In the genomic region with DNA sequence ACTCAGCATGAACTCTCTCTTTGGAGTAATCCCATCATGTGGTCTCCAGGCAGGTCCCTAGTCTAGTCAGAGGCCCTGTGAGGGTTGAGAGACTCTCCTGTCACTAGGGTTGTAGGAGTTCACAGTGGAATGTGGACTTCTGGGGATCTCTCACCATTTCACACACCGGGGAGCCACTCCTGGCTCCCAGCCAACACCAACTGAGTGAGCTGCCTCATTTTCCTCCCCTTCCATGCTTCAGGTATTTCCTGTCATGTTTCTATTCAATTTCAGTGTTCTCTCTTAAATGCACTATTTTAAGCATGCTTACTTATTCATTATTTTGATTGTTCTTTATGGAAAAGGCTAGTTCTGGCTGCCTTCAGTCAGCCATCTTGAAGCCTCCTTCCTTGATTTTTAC, we compare ENCODE assay signal across 17 cellular contexts.
DNase-seq lines count a peak whose midpoint lies in the region; ATAC-seq lines count a peak whose summit lies in the region.
"Had no signal": no experiment of that assay in that cellular context is flagged by ENCODE, and none has a peak within 500 bp of the region (broad histone marks: within the 10 kb centered on the region; RNA-seq: fewer than 3 reads in every experiment).

No MANE protein-coding gene starts in this region.

- no peaks in the 10 kb centered on the region for H3K27me3 Mint-ChIP-seq in central memory CD8-positive, alpha-beta T cell
- H3K27me3 Mint-ChIP-seq in naive thymus-derived CD4-positive, alpha-beta T cell: no peaks in the 10 kb centered on the region
- no peaks in the 10 kb centered on the region for H3K27me3 Mint-ChIP-seq in activated CD4-positive, alpha-beta T cell treated with anti-CD3 and anti-CD28 coated beads, Interleukin-2, amount 10 ng/mL, durations not matched to agents 7 days and 5 days
- H3K27me3 Mint-ChIP-seq: CD4-positive, alpha-beta memory T cell had no signal

- peaks cover 0 to 5% (median 0%) of the 10 kb centered on the region in 3 experiments for H3K9me3 ChIP-seq in naive thymus-derived CD4-positive, alpha-beta T cell (ENCODE audit: control insufficient read depth in 2 of 3, low read length in 3 of 3)
- H3K9me3 ChIP-seq: Caco-2 had no signal

- H3K9me3 Mint-ChIP-seq in central memory CD8-positive, alpha-beta T cell: peaks cover 14% of the 10 kb centered on the region
- peaks cover 0 to 25% (median 8%) of the 10 kb centered on the region in 11 donors for H3K9me3 Mint-ChIP-seq in naive thymus-derived CD4-positive, alpha-beta T cell
- H3K9me3 Mint-ChIP-seq in activated CD4-positive, alpha-beta T cell treated with anti-CD3 and anti-CD28 coated beads, Interleukin-2, amount 10 ng/mL, durations not matched to agents 7 days and 5 days: peaks cover 4% of the 10 kb centered on the region

- H3K4me1 Mint-ChIP-seq in central memory CD8-positive, alpha-beta T cell: no peaks in the 10 kb centered on the region
- H3K4me1 Mint-ChIP-seq in naive thymus-derived CD4-positive, alpha-beta T cell: no peaks in the 10 kb centered on the region
- no peaks in the 10 kb centered on the region for H3K4me1 Mint-ChIP-seq in activated CD4-positive, alpha-beta T cell treated with anti-CD3 and anti-CD28 coated beads, Interleukin-2, amount 10 ng/mL, durations not matched to agents 7 days and 5 days
- H3K4me1 Mint-ChIP-seq: CD4-positive, alpha-beta memory T cell had no signal

- H3K4me1 ChIP-seq in naive thymus-derived CD4-positive, alpha-beta T cell (ENCODE audit: control insufficient read depth in 2 of 2, insufficient read depth in 2 of 2, low read length in 2 of 2): no peaks in the 10 kb centered on the region
- H3K4me1 ChIP-seq: Caco-2 had no signal

- no peaks in the 10 kb centered on the region for H3K36me3 Mint-ChIP-seq in central memory CD8-positive, alpha-beta T cell (ENCODE audit: insufficient read depth)
- H3K36me3 Mint-ChIP-seq in naive thymus-derived CD4-positive, alpha-beta T cell: no peaks in the 10 kb centered on the region
- no peaks in the 10 kb centered on the region for H3K36me3 Mint-ChIP-seq in activated CD4-positive, alpha-beta T cell treated with anti-CD3 and anti-CD28 coated beads, Interleukin-2, amount 10 ng/mL, durations not matched to agents 7 days and 5 days (ENCODE audit: low read depth)
- H3K36me3 Mint-ChIP-seq: CD4-positive, alpha-beta memory T cell had no signal

- intact Hi-C loops in naive thymus-derived CD4-positive, alpha-beta T cell (cut with micrococcal nuclease): no loop called here
- intact Hi-C loops in head of caudate nucleus (cut with DNase I): no loop called here

- POLR2A ChIA-PET in naive thymus-derived CD4-positive, alpha-beta T cell (lab: Charles Lee): no interaction called here
- POLR2A ChIA-PET in activated CD4-positive, alpha-beta T cell treated with anti-CD3 and anti-CD28 coated beads, Interleukin-2, amount 10 ng/mL, durations not matched to agents 7 days and 5 days (lab: Charles Lee): no interaction called here

- no peaks in the 10 kb centered on the region for H3K27me3 ChIP-seq in naive thymus-derived CD4-positive, alpha-beta T cell (ENCODE audit: control insufficient read depth in 2 of 2, insufficient read depth in 2 of 2, low read length in 2 of 2)

- no peak overlapping the region for H3K4me3 Mint-ChIP-seq in central memory CD8-positive, alpha-beta T cell
- H3K4me3 Mint-ChIP-seq in naive thymus-derived CD4-positive, alpha-beta T cell: no peak overlapping the region
- H3K4me3 Mint-ChIP-seq in activated CD4-positive, alpha-beta T cell treated with anti-CD3 and anti-CD28 coated beads, Interleukin-2, amount 10 ng/mL, durations not matched to agents 7 days and 5 days: no peak overlapping the region

- CTCF ChIA-PET in naive thymus-derived CD4-positive, alpha-beta T cell (lab: Charles Lee): no interaction called here
- CTCF ChIA-PET in activated CD4-positive, alpha-beta T cell treated with anti-CD3 and anti-CD28 coated beads, Interleukin-2, amount 10 ng/mL, durations not matched to agents 7 days and 5 days (lab: Charles Lee): no interaction called here

- DNase-seq in D341Med (ENCODE audit: low spot score): peak; percentile 6
- peak; percentile 29 for DNase-seq in NCI-H345 (lab: John Stamatoyannopoulos, UW)
- DNase-seq in central memory CD8-positive, alpha-beta T cell (ENCODE audit: low spot score in 2 of 2): no peak
- no peak for DNase-seq in naive thymus-derived CD4-positive, alpha-beta T cell
- no peak for DNase-seq in head of caudate nucleus
- no peak for DNase-seq in activated CD4-positive, alpha-beta T cell treated with anti-CD3 and anti-CD28 coated beads, Interleukin-2, amount 10 ng/mL, durations not matched to agents 7 days and 5 days
- DNase-seq: C1 segment of cervical spinal cord; Caco-2; CD4-positive, alpha-beta memory T cell; DMS 273 treated with DMSO at 0.1 percent for 48 hours; DMS79; EL; GDM1; GM23248; H7; HCEC 1CT had no signal

- H3K27ac Mint-ChIP-seq in central memory CD8-positive, alpha-beta T cell (ENCODE audit: low read depth): peak overlapping the region; percentile 20
- H3K27ac Mint-ChIP-seq in naive thymus-derived CD4-positive, alpha-beta T cell: no peak overlapping the region
- H3K27ac Mint-ChIP-seq in activated CD4-positive, alpha-beta T cell treated with anti-CD3 and anti-CD28 coated beads, Interleukin-2, amount 10 ng/mL, durations not matched to agents 7 days and 5 days: no peak overlapping the region
- H3K27ac Mint-ChIP-seq: CD4-positive, alpha-beta memory T cell had no signal

- no peak overlapping the region for H3K4me3 ChIP-seq in naive thymus-derived CD4-positive, alpha-beta T cell (ENCODE audit: low read length)
- H3K4me3 ChIP-seq: GM12878, GM23248 had no signal

- no peak overlapping the region for H3K27ac ChIP-seq in naive thymus-derived CD4-positive, alpha-beta T cell (ENCODE audit: low read depth, low read length)
- H3K27ac ChIP-seq: GM23248 had no signal

- ATAC-seq in central memory CD8-positive, alpha-beta T cell (replicated peaks; ENCODE audit: extremely low read depth, poor library complexity, severe bottlenecking): no peak
- no peak for ATAC-seq in naive thymus-derived CD4-positive, alpha-beta T cell
- ATAC-seq: GM12878 had no signal

- H3K36me3 ChIP-seq in naive thymus-derived CD4-positive, alpha-beta T cell (ENCODE audit: control insufficient read depth in 2 of 3, insufficient read depth in 3 of 3, low read length in 3 of 3): no peaks in the 10 kb centered on the region

Comparison
In these comparisons a context has a peak if more than half of its experiments do, and no peak if none do; other contexts are left out.
1. DNase-seq: peak in D341Med (single experiment) and NCI-H345 (single experiment); none in central memory CD8-positive, alpha-beta T cell (0 of 2), naive thymus-derived CD4-positive, alpha-beta T cell (0 of 9), head of caudate nucleus (0 of 42) and activated CD4-positive, alpha-beta T cell treated with anti-CD3 and anti-CD28 coated beads, Interleukin-2, amount 10 ng/mL, durations not matched to agents 7 days and 5 days (single experiment).